ENCODE assay signal across 9 cellular contexts in the genomic region with DNA sequence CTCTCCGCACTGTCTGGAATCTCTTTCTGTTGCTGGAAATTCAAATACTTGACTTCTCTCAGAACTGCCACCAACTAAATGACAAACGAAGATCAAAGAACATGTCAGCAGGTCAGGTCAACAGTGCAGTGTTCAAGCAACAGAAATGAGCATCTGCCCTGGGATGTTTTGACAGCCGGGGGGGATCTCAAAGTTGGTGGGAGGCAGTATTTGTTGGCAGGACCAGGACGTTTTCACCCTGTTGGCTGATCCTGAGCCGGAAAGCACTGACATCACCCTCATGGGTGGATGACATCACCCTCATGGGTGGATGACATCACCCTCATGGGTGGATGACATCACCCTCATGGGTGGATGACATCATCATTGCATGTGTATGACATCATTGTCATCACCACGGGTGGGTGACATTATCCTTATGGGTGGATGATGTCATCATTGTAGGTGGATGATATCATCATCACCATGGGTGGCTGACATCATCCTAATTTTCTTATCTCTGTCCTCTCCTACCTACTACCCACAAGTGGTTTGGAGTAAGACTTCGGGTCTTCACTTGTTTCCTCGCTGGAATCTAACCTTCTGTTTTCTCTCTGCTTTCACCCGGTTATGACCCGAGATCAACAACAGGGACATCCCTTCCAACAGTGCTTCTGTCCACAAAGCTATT. TPM values are rescaled to one million over a fixed set of nuclear protein-coding genes. Genes with fewer than 3 reads are reported as not detected.
A peak's percentile ranks its signal among the peaks of the same experiment; 100 is the strongest.
DNase-seq lines count a peak whose midpoint lies in the region; ATAC-seq, FAIRE-seq and TF ChIP-seq lines count a peak whose summit lies in the region.
"Had no signal": no experiment of that assay in that cellular context is flagged by ENCODE, and none has a peak within 500 bp of the region (broad histone marks: within the 10 kb centered on the region; RNA-seq: fewer than 3 reads in every experiment).

No MANE protein-coding gene starts in this region.

- peak overlapping the region; percentile 57 for H3K27ac ChIP-seq in HEK293 (ENCODE audit: extremely low read depth, low read depth, low read length)
- H3K27ac ChIP-seq in heart right ventricle, result no peak overlapping the region

- CTCF ChIA-PET in HEK293 (lab: Yijun Ruan, JAX), result interaction anchor here (0.7 to 1.9 kb wide), 2 partner anchors 11 to 150 kb away, joined by 3 to 10 read pairs; no protein-coding TSS in a partner anchor
- CTCF ChIA-PET in activated CD4-positive, alpha-beta memory T cell treated with anti-CD3 and anti-CD28 coated beads for 36 hours (lab: Charles Lee), result interaction anchor here (2.1 kb wide), 1 partner anchor 61 kb away, joined by 8 read pairs; no protein-coding TSS in a partner anchor

- H3K4me3 Mint-ChIP-seq in activated CD4-positive, alpha-beta memory T cell treated with anti-CD3 and anti-CD28 coated beads for 36 hours, result no peak overlapping the region
- H3K4me3 Mint-ChIP-seq in glutamatergic neuron (ENCODE audit: unreplicated experiment), result no peak overlapping the region

- peaks cover 1% of the 10 kb centered on the region for H3K27me3 Mint-ChIP-seq in activated CD4-positive, alpha-beta memory T cell treated with anti-CD3 and anti-CD28 coated beads for 36 hours
- peaks cover 2% of the 10 kb centered on the region for H3K27me3 Mint-ChIP-seq in glutamatergic neuron (ENCODE audit: unreplicated experiment)

- H3K9me3 Mint-ChIP-seq in activated CD4-positive, alpha-beta memory T cell treated with anti-CD3 and anti-CD28 coated beads for 36 hours, result no peaks in the 10 kb centered on the region
- no peaks in the 10 kb centered on the region for H3K9me3 Mint-ChIP-seq in glutamatergic neuron (ENCODE audit: unreplicated experiment)

- H3K4me1 ChIP-seq in HEK293 (ENCODE audit: control insufficient read depth, insufficient read depth, low read length) (no peaks in the 10 kb centered on the region; the same call in 1 of the 2 replicates), heart right ventricle (peaks cover 0 to 16% (median 11%) of the 10 kb centered on the region in 9 donors)

- H3K27ac Mint-ChIP-seq in activated CD4-positive, alpha-beta memory T cell treated with anti-CD3 and anti-CD28 coated beads for 36 hours, result no peak overlapping the region
- H3K27ac Mint-ChIP-seq in glutamatergic neuron (ENCODE audit: unreplicated experiment), result no peak overlapping the region

- WGBS in heart right ventricle, 2 donors, result 75 to 81% methylated on average over 10 of the region's 10 CpGs

- H3K4me3 ChIP-seq in HEK293 (ENCODE audit: low read depth, low read length) (no peak overlapping the region; the same call in 1 of the 2 replicates), heart right ventricle (no peak overlapping the region)

- no peak for FAIRE-seq in GM12892 (lab: Jason Lieb, UNC)

- TF ChIP-seq CTCF in HEK293 (tag by site-specific recombination; IDR thresholded peaks at IDR 0.05) (no peak), glutamatergic neuron (IDR thresholded peaks at IDR 0.05; ENCODE audit: partially characterized antibody, unreplicated experiment) (no peak), heart right ventricle (IDR thresholded peaks at IDR 0.05) (no peak)

- H3K9me3 ChIP-seq in HEK293 (ENCODE audit: control insufficient read depth, insufficient read depth, low read depth, low read length) (no peaks in the 10 kb centered on the region), heart right ventricle (no peaks in the 10 kb centered on the region)

- TF ChIP-seq POLR2A in GM12892 (IDR thresholded peaks at IDR 0.05; ENCODE audit: low read depth, low read length), result no peak

- POLR2A ChIA-PET in HEK293 (lab: Yijun Ruan, JAX), result interaction anchor here (0.6 to 1.0 kb wide), 3 partner anchors 34 to 329 kb away, joined by 3 to 4 read pairs (median 3); no protein-coding TSS in a partner anchor
- POLR2A ChIA-PET in activated CD4-positive, alpha-beta memory T cell treated with anti-CD3 and anti-CD28 coated beads for 36 hours (lab: Charles Lee), result no interaction called here

- intact Hi-C loops in activated CD4-positive, alpha-beta memory T cell treated with anti-CD3 and anti-CD28 coated beads for 36 hours (cut with micrococcal nuclease), result no loop called here
- intact Hi-C loops in heart right ventricle (cut with DNase I), result no loop called here

- no peaks in the 10 kb centered on the region for H3K36me3 Mint-ChIP-seq in activated CD4-positive, alpha-beta memory T cell treated with anti-CD3 and anti-CD28 coated beads for 36 hours
- no peaks in the 10 kb centered on the region for H3K36me3 Mint-ChIP-seq in glutamatergic neuron (ENCODE audit: unreplicated experiment)

- ATAC-seq in HG02798 (IDR thresholded peaks at IDR 0.05; ENCODE audit: poor library complexity, unreplicated experiment), result no peak
- no peak for ATAC-seq in heart right ventricle

- peak; percentile 59 for DNase-seq in AG08396 (ENCODE audit: low spot score)
- DNase-seq in activated CD4-positive, alpha-beta memory T cell treated with anti-CD3 and anti-CD28 coated beads for 36 hours, result peak; percentile 24
- peak; percentile 31 for DNase-seq in glutamatergic neuron
- DNase-seq in GM12892 (ENCODE audit: insufficient read length), result no peak
- DNase-seq in heart right ventricle, result no peak
- DNase-seq: midbrain had no signal

- H3K36me3 ChIP-seq in HEK293 (ENCODE audit: control insufficient read depth in 2 of 2, insufficient read depth in 1 of 2, low read length in 2 of 2), result no peaks in the 10 kb centered on the region
- H3K36me3 ChIP-seq in heart right ventricle, result no peaks in the 10 kb centered on the region

- H3K4me1 Mint-ChIP-seq in activated CD4-positive, alpha-beta memory T cell treated with anti-CD3 and anti-CD28 coated beads for 36 hours (ENCODE audit: low read depth), result no peaks in the 10 kb centered on the region
- H3K4me1 Mint-ChIP-seq in glutamatergic neuron (ENCODE audit: low read depth, unreplicated experiment), result peaks cover 9% of the 10 kb centered on the region

- H3K27me3 ChIP-seq in heart right ventricle, result peaks cover 0 to 3% (median 0%) of the 10 kb centered on the region in 7 donors

TF ChIP-seq in HEK293, 187 proteins besides CTCF, POLR2A, EP300 and RAD21 (continues in another document):
- no peak for TF ChIP-seq ZNF280C (tag by site-specific recombination; IDR thresholded peaks at IDR 0.05)
- peak; percentile 89 for TF ChIP-seq PRDM1 (tag by site-specific recombination; IDR thresholded peaks at IDR 0.05)
- TF ChIP-seq ZSCAN23 (tag by site-specific recombination; IDR thresholded peaks at IDR 0.05), result peak; percentile 100
- TF ChIP-seq ZNF560 (tag by site-specific recombination; IDR thresholded peaks at IDR 0.05; ENCODE audit: borderline replicate concordance), result 0 out of 2 replicates have a peak, but pooled peaks have one; percentile 21
- peak; percentile 99 for TF ChIP-seq KLF16 (tag by site-specific recombination; IDR thresholded peaks at IDR 0.05)
- no peak for TF ChIP-seq ZNF433 (tag by site-specific recombination; IDR thresholded peaks at IDR 0.05; ENCODE audit: low read depth)
- peak; percentile 96 for TF ChIP-seq ZBTB7A (tag by site-specific recombination; IDR thresholded peaks at IDR 0.05; ENCODE audit: low read depth)
- peak; percentile 99 for TF ChIP-seq ZNF670 (tag by site-specific recombination; IDR thresholded peaks at IDR 0.05; ENCODE audit: low read depth)
- TF ChIP-seq ZBTB6 (tag by site-specific recombination; IDR thresholded peaks at IDR 0.05), result peak; percentile 76; the same call in 1 of the 2 replicates
- TF ChIP-seq ZNF701 (tag by site-specific recombination; IDR thresholded peaks at IDR 0.05), result peak; percentile 90
- TF ChIP-seq SETDB1 (IDR thresholded peaks at IDR 0.05; ENCODE audit: insufficient read length, low read length), result peak; percentile 88
- TF ChIP-seq, protein P1, sequence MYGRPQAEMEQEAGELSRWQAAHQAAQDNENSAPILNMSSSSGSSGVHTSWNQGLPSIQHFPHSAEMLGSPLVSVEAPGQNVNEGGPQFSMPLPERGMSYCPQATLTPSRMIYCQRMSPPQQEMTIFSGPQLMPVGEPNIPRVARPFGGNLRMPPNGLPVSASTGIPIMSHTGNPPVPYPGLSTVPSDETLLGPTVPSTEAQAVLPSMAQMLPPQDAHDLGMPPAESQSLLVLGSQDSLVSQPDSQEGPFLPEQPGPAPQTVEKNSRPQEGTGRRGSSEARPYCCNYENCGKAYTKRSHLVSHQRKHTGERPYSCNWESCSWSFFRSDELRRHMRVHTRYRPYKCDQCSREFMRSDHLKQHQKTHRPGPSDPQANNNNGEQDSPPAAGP (tag by site-specific recombination; IDR thresholded peaks at IDR 0.05), result peak; percentile 100
- TF ChIP-seq ZNF501 (tag by site-specific recombination; IDR thresholded peaks at IDR 0.05), result peak; percentile 97; the same call in 1 of the 2 replicates
- TF ChIP-seq ZNF37A (tag by site-specific recombination; IDR thresholded peaks at IDR 0.05), result peak; percentile 78

RNA-seq across cellular contexts. Expression of gene DNAH17, which starts 18.9 kb away (rescaled TPM):
- total RNA-seq in activated CD4-positive, alpha-beta memory T cell treated with anti-CD3 and anti-CD28 coated beads for 36 hours, result under 1 TPM; 0.21 to 0.29 TPM
- 1.3 TPM for total RNA-seq in glutamatergic neuron (ENCODE audit: unreplicated experiment)
- polyA plus RNA-seq in GM12892 (2012; ENCODE audit: missing spikeins), result 1.9 TPM
- under 1 TPM in 6 of 10 donors, not detected in 4; 0.05 to 0.30 (median 0.09) TPM for total RNA-seq in heart right ventricle
- under 1 TPM; 0.07 to 0.14 TPM for polyA plus RNA-seq in heart right ventricle
- total RNA-seq: T-helper 2 cell treated with Interferon-gamma antibody and Interleukin-4, amounts not matched to agents 100 ng/mL and 5 ng/mL, for 36 hours had no signal

Comparison
In these comparisons a context has a peak if more than half of its experiments do, and no peak if none do; other contexts are left out.
1. DNase-seq: peak in AG08396 (single experiment), activated CD4-positive, alpha-beta memory T cell treated with anti-CD3 and anti-CD28 coated beads for 36 hours (single experiment) and glutamatergic neuron (single experiment); none in GM12892 (single experiment) and heart right ventricle (0 of 2).